In genomic region chr1:8026976-8027747, GRCh38 we compare ENCODE assay signal across 1 cellular context.
A peak's percentile ranks its signal among the peaks of the same experiment; 100 is the strongest.
TF ChIP-seq lines count a peak whose summit lies in the region.

No MANE protein-coding gene starts in this region.

TF ChIP-seq in HepG2, 621 proteins besides CTCF, POLR2A, EP300 and RAD21 (continued from another document and continues in another):
- TF ChIP-seq FOSL1 (CRISPR knock-in tag; IDR thresholded peaks at IDR 0.05; ENCODE audit: borderline replicate concordance) (peak; percentile 38; the same call in 1 of the 2 replicates), GABPA (IDR thresholded peaks at IDR 0.05; ENCODE audit: low read depth, low read length) (no peak), GABPA (CRISPR knock-in tag; IDR thresholded peaks at IDR 0.05; ENCODE audit: low read depth) (0 out of 2 replicates have a peak, but pooled peaks have one; percentile 40), ZNF281 (CRISPR knock-in tag; IDR thresholded peaks at IDR 0.05; ENCODE audit: borderline replicate concordance) (peak; percentile 33; the same call in 1 of the 2 replicates), TERF1 (CRISPR knock-in tag; IDR thresholded peaks at IDR 0.05) (no peak), MYC (CRISPR knock-in tag; IDR thresholded peaks at IDR 0.05; ENCODE audit: borderline replicate concordance) (peak; percentile 73; the same call in 1 of the 2 replicates), ZNF136 (CRISPR knock-in tag; IDR thresholded peaks at IDR 0.05; ENCODE audit: low read depth) (no peak), MZF1 (CRISPR knock-in tag; IDR thresholded peaks at IDR 0.05; ENCODE audit: borderline replicate concordance) (no peak), ZC3H4 (CRISPR knock-in tag; IDR thresholded peaks at IDR 0.05; ENCODE audit: borderline replicate concordance) (peak; percentile 99), ETV6 (CRISPR knock-in tag; conservative IDR thresholded peaks at IDR 0.05) (no peak), ZNF746 (CRISPR knock-in tag; IDR thresholded peaks at IDR 0.05) (peak; percentile 88), ZNF331 (CRISPR knock-in tag; IDR thresholded peaks at IDR 0.05) (no peak; the same call in 1 of the 2 replicates), ZBTB2 (CRISPR knock-in tag; IDR thresholded peaks at IDR 0.05; ENCODE audit: low read depth) (no peak), DMTF1 (CRISPR knock-in tag; IDR thresholded peaks at IDR 0.05) (no peak), ZBTB38 (CRISPR knock-in tag; IDR thresholded peaks at IDR 0.05) (peak; percentile 58; the same call in 1 of the 2 replicates), PLRG1 (conservative IDR thresholded peaks at IDR 0.05) (no peak), TARDBP (CRISPR knock-in tag; IDR thresholded peaks at IDR 0.05) (peak; percentile 74; the same call in 1 of the 2 replicates), E2F1 (CRISPR knock-in tag; IDR thresholded peaks at IDR 0.05) (no peak), ZNF362 (CRISPR knock-in tag; IDR thresholded peaks at IDR 0.05; ENCODE audit: borderline replicate concordance) (peak; percentile 84; the same call in 1 of the 2 replicates), ZNF776 (CRISPR knock-in tag; IDR thresholded peaks at IDR 0.05) (peak; percentile 66; the same call in 1 of the 2 replicates), HIC2 (CRISPR knock-in tag; IDR thresholded peaks at IDR 0.05; ENCODE audit: low read depth) (0 out of 2 replicates have a peak, but pooled peaks have one; percentile 28), ZNF761 (CRISPR knock-in tag; conservative IDR thresholded peaks at IDR 0.05) (0 out of 2 replicates have a peak, but pooled peaks have one; percentile 8), ZNF629 (CRISPR knock-in tag; conservative IDR thresholded peaks at IDR 0.05) (no peak), DNMT3B (CRISPR knock-in tag; conservative IDR thresholded peaks at IDR 0.05) (peak; percentile 18; the same call in 1 of the 2 replicates), NCOA2 (CRISPR knock-in tag; IDR thresholded peaks at IDR 0.05) (peak; percentile 96), KDM2A (CRISPR knock-in tag; IDR thresholded peaks at IDR 0.05; ENCODE audit: borderline replicate concordance, low read depth) (peak; percentile 65; the same call in 1 of the 2 replicates), ZNF687 (CRISPR knock-in tag; IDR thresholded peaks at IDR 0.05) (peak; percentile 67), BCL3 (CRISPR knock-in tag; IDR thresholded peaks at IDR 0.05) (no peak), ZNF296 (CRISPR knock-in tag; conservative IDR thresholded peaks at IDR 0.05) (peak; percentile 95), ATRX (CRISPR knock-in tag; IDR thresholded peaks at IDR 0.05; ENCODE audit: borderline replicate concordance) (no peak), SAFB2 (CRISPR knock-in tag; IDR thresholded peaks at IDR 0.05; ENCODE audit: borderline replicate concordance, low read depth) (0 out of 2 replicates have a peak, but pooled peaks have one; percentile 26), ZNF441 (CRISPR knock-in tag; IDR thresholded peaks at IDR 0.05; ENCODE audit: borderline replicate concordance) (no peak), GPBP1L1 (CRISPR knock-in tag; IDR thresholded peaks at IDR 0.05) (no peak), RBFOX2 (IDR thresholded peaks at IDR 0.05; ENCODE audit: low read depth, low read length) (peak; percentile 75; the same call in 1 of the 2 replicates), NFE2L1 (CRISPR knock-in tag; IDR thresholded peaks at IDR 0.05; ENCODE audit: borderline replicate concordance) (no peak; the same call in 1 of the 2 replicates), ZNF766 (CRISPR knock-in tag; IDR thresholded peaks at IDR 0.05; ENCODE audit: borderline replicate concordance) (peak; percentile 65; the same call in 1 of the 2 replicates), ISX (CRISPR knock-in tag; conservative IDR thresholded peaks at IDR 0.05) (no peak), TFDP2 (CRISPR knock-in tag; IDR thresholded peaks at IDR 0.05) (no peak)
